Comparison of ENCODE assay signal across 29 cellular contexts in genomic region chr11:8383627-8384026, GRCh38.
"Had no signal": no experiment of that assay in that cellular context is flagged by ENCODE, and none has a peak within 500 bp of the region (broad histone marks: within the 10 kb centered on the region; RNA-seq: fewer than 3 reads in every experiment).

No MANE protein-coding gene starts in this region.

- H3K27ac ChIP-seq: ascending aorta, breast epithelium, cardiac muscle cell, colonic mucosa, dorsolateral prefrontal cortex, foreskin keratinocyte, gastrocnemius medialis, heart left ventricle, WERI-Rb-1 had no signal

- H3K4me1 ChIP-seq: ascending aorta, breast epithelium, colonic mucosa, foreskin keratinocyte, gastrocnemius medialis had no signal

- DNase-seq: activated CD4-positive, alpha-beta memory T cell treated with anti-CD3 and anti-CD28 coated beads, Interleukin-2, amount 10 ng/mL, durations not matched to agents 7 days and 5 days; activated CD4-positive, alpha-beta T cell treated with anti-CD3 and anti-CD28 coated beads for 1 hour; activated CD4-positive, alpha-beta T cell treated with anti-CD3 and anti-CD28 coated beads for 4 hours; activated CD4-positive, alpha-beta T cell treated with anti-CD3 and anti-CD28 coated beads, Interleukin-2, amount 10 ng/mL, durations not matched to agents 7 days and 5 days; activated CD4-positive, alpha-beta T cell treated with anti-CD3 and anti-CD28 coated beads, Interleukin-2, amount 50 U/mL, for 4 hours; activated CD4-positive, CD25-positive, alpha-beta regulatory T cell; activated CD8-positive, alpha-beta memory T cell treated with anti-CD3 and anti-CD28 coated beads, Interleukin-2, amount 50 U/mL, for 48 hours; activated gamma-delta T cell; activated naive CD4-positive, alpha-beta T cell; activated naive CD4-positive, alpha-beta T cell treated with anti-CD3 and anti-CD28 coated beads, Interleukin-2, amount 10 ng/mL, durations not matched to agents 7 days and 5 days; activated naive CD8-positive, alpha-beta T cell treated with anti-CD3 and anti-CD28 coated beads, Interleukin-2, amount 10 ng/mL, durations not matched to agents 7 days and 5 days; activated T-cell treated with anti-CD3 and anti-CD28 coated beads for 4 hours; activated T-cell treated with anti-CD3 and anti-CD28 coated beads, Interleukin-2, amount 50 U/mL, for 24 hours; activated T-cell treated with anti-CD3 and anti-CD28 coated beads, Interleukin-2, amount 50 U/mL, for 72 hours; central memory CD4-positive, alpha-beta T cell; cerebellar nuclear complex; colonic mucosa; dorsolateral prefrontal cortex; effector memory CD4-positive, alpha-beta T cell; foreskin keratinocyte; glutamatergic neuron; T-helper 1 cell; T-helper 17 cell had no signal

- ATAC-seq: activated T-cell treated with anti-CD3 and anti-CD28 coated beads, Interleukin-2, amount 50 U/mL, for 72 hours; T-helper 17 cell had no signal

- H3K36me3 ChIP-seq: ascending aorta, breast epithelium, cardiac muscle cell, colonic mucosa, gastrocnemius medialis, heart left ventricle, WERI-Rb-1 had no signal

- H3K4me3 ChIP-seq: ascending aorta, breast epithelium, cardiac muscle cell, colonic mucosa, dorsolateral prefrontal cortex, gastrocnemius medialis, heart left ventricle had no signal

- H3K27me3 ChIP-seq: ascending aorta, breast epithelium, cardiac muscle cell, colonic mucosa, dorsolateral prefrontal cortex, gastrocnemius medialis, heart left ventricle had no signal

- H3K9me3 ChIP-seq: ascending aorta, breast epithelium, colonic mucosa, gastrocnemius medialis, heart left ventricle had no signal
